Comparison of ENCODE assay signal across 8 cellular contexts in the genomic region with DNA sequence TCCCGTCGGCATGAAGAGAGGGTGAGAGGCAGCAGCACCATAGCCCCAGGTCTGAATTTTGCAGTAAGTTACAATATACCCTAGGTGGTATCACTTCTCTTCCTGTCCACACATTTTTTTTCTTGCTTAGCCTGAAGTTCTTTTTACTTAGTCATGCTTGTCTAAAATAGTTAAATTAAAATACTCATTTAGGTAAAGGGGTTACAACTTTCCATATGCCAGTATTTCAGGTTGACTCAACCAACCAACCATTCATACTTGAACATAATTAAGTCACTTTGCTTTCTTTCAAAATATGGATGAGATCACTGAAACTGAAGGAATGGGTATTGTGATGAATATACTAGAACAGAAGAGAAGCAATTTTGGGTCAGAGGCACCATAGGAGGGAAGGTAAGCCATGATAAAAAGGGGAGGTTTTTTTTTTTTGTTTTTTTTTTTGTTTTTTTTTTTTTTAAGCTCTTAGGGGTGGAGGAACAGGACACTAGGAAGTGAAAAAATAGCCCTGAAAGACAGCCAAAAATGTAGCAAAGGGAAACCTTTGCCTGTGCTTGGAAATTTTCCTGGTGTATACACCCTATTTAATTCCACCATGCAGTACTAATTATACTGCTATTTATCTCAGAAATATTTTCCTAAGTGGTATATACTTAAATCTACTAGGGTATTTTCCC. TPM values are rescaled to one million over a fixed set of nuclear protein-coding genes. Genes with fewer than 3 reads are reported as not detected.
DNase-seq lines count a peak whose midpoint lies in the region; ATAC-seq lines count a peak whose summit lies in the region.

No MANE protein-coding gene starts in this region.

- DNase-seq in Daoy (ENCODE audit: low read depth), result peak; percentile 33
- peak; percentile 64 for DNase-seq in cerebellar cortex (ENCODE audit: low spot score)
- no peak for DNase-seq in NK-92 (lab: John Stamatoyannopoulos, UW; ENCODE audit: unreplicated experiment)
- DNase-seq in NCI-H524 treated with DMSO at 0.1 percent for 48 hours (lab: John Stamatoyannopoulos, UW), result no peak
- no peak for DNase-seq in SIG-M5 (lab: John Stamatoyannopoulos, UW)
- DNase-seq in ecto neural progenitor cell (ENCODE audit: low spot score), result no peak

- ATAC-seq in GM19397 (IDR thresholded peaks at IDR 0.05; ENCODE audit: unreplicated experiment), result peak; percentile 79
- peak; percentile 85 for ATAC-seq in HG03175 (IDR thresholded peaks at IDR 0.05; ENCODE audit: unreplicated experiment)

RNA-seq across cellular contexts. Expression of a gene that starts 41.8 kb away (rescaled TPM):
- 39.5 and 44.5 TPM in 2 replicates for total RNA-seq in Daoy (2014; rRNA removed; shearing (Covaris generic))

Comparison
In these comparisons a context has a peak if more than half of its experiments do, and no peak if none do; other contexts are left out.
1. DNase-seq: peak in Daoy (single experiment) and cerebellar cortex (single experiment); none in NK-92 (single experiment), NCI-H524 treated with DMSO at 0.1 percent for 48 hours (single experiment), SIG-M5 (single experiment) and ecto neural progenitor cell (single experiment).